16 cellular contexts compared by ENCODE assay signal in the genomic region with DNA sequence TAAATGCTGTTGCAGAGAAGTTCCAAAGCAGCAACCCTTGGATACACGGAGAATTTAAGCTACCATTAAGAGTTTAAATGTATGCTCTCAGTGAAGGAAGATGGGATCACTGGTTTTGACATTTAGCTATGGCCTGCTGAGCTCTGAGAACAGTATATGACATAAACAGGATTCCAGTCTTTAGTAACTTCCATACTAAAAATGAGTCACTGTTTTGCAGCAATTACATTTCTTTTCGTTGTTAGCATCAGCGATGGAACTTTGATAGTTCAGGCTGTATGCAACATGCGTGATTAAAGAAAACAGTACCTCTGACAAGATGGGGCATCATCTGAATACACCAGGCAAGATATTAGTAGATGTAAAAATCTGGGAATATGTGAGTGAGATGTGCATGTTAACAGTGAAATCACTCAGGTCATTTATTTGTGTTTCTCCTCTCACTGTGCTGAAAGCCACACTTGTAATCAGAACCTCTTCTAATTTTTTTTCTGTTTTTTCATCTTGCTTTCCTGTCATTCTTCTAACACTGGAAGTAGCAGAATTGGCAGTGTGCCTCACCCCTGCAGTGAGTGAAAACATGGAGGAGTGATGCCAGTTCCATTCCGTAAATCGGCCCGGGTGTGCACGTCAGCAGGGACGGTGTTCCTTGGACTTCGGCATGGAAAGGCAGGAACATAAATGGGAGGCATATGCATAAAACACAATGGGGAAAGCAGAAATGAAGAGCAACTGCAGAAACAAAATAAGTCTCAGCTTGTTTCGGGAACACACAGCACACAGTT.
A peak's percentile ranks its signal among the peaks of the same experiment; 100 is the strongest.
DNase-seq lines count a peak whose midpoint lies in the region; TF ChIP-seq lines count a peak whose summit lies in the region.
"Had no signal": no experiment of that assay in that cellular context is flagged by ENCODE, and none has a peak within 500 bp of the region (broad histone marks: within the 10 kb centered on the region; RNA-seq: fewer than 3 reads in every experiment).

No MANE protein-coding gene starts in this region.

- no peaks in the 10 kb centered on the region for H3K27me3 ChIP-seq in brain microvascular endothelial cell (replicated peaks)

- H3K36me3 ChIP-seq in brain microvascular endothelial cell (replicated peaks), result no peaks in the 10 kb centered on the region

- in situ Hi-C loops in brain microvascular endothelial cell (cut with HindIII; ENCODE audit: low pct_ligation_motif_present, low sequenced_read_pairs), result no loop called here

- DNase-seq in NCI-H2081 treated with DMSO at 0.1 percent for 48 hours (lab: John Stamatoyannopoulos, UW) (peak; percentile 15), brain microvascular endothelial cell (peak; percentile 49), iris pigment epithelial cell (ENCODE audit: low read depth) (peak; percentile 12), smooth muscle cell of the brain vasculature (ENCODE audit: low read depth, low spot score) (peak; percentile 83), NCI-H2196 treated with DMSO at 0.1 percent for 48 hours (lab: John Stamatoyannopoulos, UW; ENCODE audit: unreplicated experiment) (no peak), kidney tubule cell (ENCODE audit: low spot score) (no peak)
- no peak for DNase-seq in stimulated activated CD4-positive, alpha-beta T cell treated with anti-CD3 and anti-CD28 coated beads, Interleukin-4, amount 100 ng/mL, for 4 hours
- DNase-seq: C1 segment of cervical spinal cord, DMS79, H7, HFFc6, NCI-H187, NCI-H748 treated with DMSO at 0.1 percent for 48 hours, OCI-M1, SHP77 treated with DMSO at 0.1 percent for 48 hours had no signal

- TF ChIP-seq CTCF in brain microvascular endothelial cell (IDR thresholded peaks at IDR 0.05; ENCODE audit: low read depth, low read length, missing control alignments), result no peak

- H3K4me3 ChIP-seq in brain microvascular endothelial cell (ENCODE audit: low read depth, low read length), result no peak overlapping the region

- H3K27ac ChIP-seq in brain microvascular endothelial cell, result no peak overlapping the region
- H3K27ac ChIP-seq: KMS-11 had no signal

Comparison
In these comparisons a context has a peak if more than half of its experiments do, and no peak if none do; other contexts are left out.
1. DNase-seq: peak in NCI-H2081 treated with DMSO at 0.1 percent for 48 hours (single experiment), brain microvascular endothelial cell (single experiment), iris pigment epithelial cell (single experiment) and smooth muscle cell of the brain vasculature (single experiment); none in NCI-H2196 treated with DMSO at 0.1 percent for 48 hours (single experiment), stimulated activated CD4-positive, alpha-beta T cell treated with anti-CD3 and anti-CD28 coated beads, Interleukin-4, amount 100 ng/mL, for 4 hours (0 of 2) and kidney tubule cell (single experiment).